In the genomic region with DNA sequence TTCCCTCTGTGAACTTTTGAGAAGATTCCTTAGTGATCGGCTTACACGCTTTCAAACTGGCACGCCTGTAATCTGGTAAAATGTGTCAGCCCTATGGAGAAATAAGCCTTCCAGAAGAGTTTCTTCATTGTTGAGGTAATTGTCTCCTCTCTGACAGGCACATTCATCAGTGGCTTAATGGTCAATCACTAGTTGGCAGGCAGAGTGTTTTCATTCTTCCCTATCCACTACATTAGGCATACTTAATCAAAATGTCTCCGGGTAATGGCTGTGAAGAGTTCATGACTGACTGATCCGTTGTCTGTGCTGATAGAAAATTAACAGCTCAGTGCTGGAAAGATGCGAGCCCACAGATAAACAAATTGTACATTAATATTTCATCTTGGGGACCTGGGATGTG, we compare ENCODE assay signal across 12 cellular contexts.
DNase-seq lines count a peak whose midpoint lies in the region; ATAC-seq, FAIRE-seq and TF ChIP-seq lines count a peak whose summit lies in the region.
"Had no signal": no experiment of that assay in that cellular context is flagged by ENCODE, and none has a peak within 500 bp of the region (broad histone marks: within the 10 kb centered on the region; RNA-seq: fewer than 3 reads in every experiment).

No MANE protein-coding gene starts in this region.

- FAIRE-seq in HTR-8/SVneo (lab: Jason Lieb, UNC) = peak; percentile 59

- DNase-seq in AG20443 (ENCODE audit: low spot score) = peak; percentile 63
- peak; percentile 19 for DNase-seq in HTR-8/SVneo (ENCODE audit: insufficient read length, low spot score)
- peak; percentile 55 for DNase-seq in kidney tubule cell (ENCODE audit: low spot score)
- DNase-seq in cortex of kidney (lab: John Stamatoyannopoulos, UW) = no peak
- no peak for DNase-seq in SW 1271 (lab: John Stamatoyannopoulos, UW)
- DNase-seq: IMR-90, NCI-H226, sigmoid colon, tibial artery had no signal

- ATAC-seq in SK-N-SH treated with all-trans-retinoic acid at 6 μM for 48 hours = no peak
- ATAC-seq in GM19463 (IDR thresholded peaks at IDR 0.05; ENCODE audit: unreplicated experiment) = no peak
- ATAC-seq in HG03280 (IDR thresholded peaks at IDR 0.05; ENCODE audit: unreplicated experiment) = no peak

TF ChIP-seq in SK-N-SH treated with all-trans-retinoic acid at 6 μM for 48 hours, 23 proteins besides CTCF, POLR2A, EP300 and RAD21:
- TF ChIP-seq, protein P1, sequence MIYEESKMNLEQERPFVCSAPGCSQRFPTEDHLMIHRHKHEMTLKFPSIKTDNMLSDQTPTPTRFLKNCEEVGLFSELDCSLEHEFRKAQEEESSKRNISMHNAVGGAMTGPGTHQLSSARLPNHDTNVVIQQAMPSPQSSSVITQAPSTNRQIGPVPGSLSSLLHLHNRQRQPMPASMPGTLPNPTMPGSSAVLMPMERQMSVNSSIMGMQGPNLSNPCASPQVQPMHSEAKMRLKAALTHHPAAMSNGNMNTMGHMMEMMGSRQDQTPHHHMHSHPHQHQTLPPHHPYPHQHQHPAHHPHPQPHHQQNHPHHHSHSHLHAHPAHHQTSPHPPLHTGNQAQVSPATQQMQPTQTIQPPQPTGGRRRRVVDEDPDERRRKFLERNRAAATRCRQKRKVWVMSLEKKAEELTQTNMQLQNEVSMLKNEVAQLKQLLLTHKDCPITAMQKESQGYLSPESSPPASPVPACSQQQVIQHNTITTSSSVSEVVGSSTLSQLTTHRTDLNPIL (CRISPR knock-in tag; IDR thresholded peaks at IDR 0.05; ENCODE audit: low read depth) = peak; percentile 95
- TF ChIP-seq BACH2 (CRISPR knock-in tag; IDR thresholded peaks at IDR 0.05; ENCODE audit: borderline replicate concordance) = no peak
- peak; percentile 30; the same call in 1 of the 2 replicates for TF ChIP-seq TCF4 (CRISPR knock-in tag; IDR thresholded peaks at IDR 0.05; ENCODE audit: borderline replicate concordance)
- TF ChIP-seq SNAI2 (CRISPR knock-in tag; IDR thresholded peaks at IDR 0.05) = peak; percentile 92
- no peak for TF ChIP-seq ZFP30 (CRISPR knock-in tag; IDR thresholded peaks at IDR 0.05)
- peak; percentile 69; the same call in 1 of the 2 replicates for TF ChIP-seq CSDC2 (CRISPR knock-in tag; IDR thresholded peaks at IDR 0.05)
- peak; percentile 48; the same call in 1 of the 2 replicates for TF ChIP-seq ZFP3 (CRISPR knock-in tag; IDR thresholded peaks at IDR 0.05)
- TF ChIP-seq ZC3H10 (CRISPR knock-in tag; IDR thresholded peaks at IDR 0.05) = no peak
- TF ChIP-seq, protein P2, sequence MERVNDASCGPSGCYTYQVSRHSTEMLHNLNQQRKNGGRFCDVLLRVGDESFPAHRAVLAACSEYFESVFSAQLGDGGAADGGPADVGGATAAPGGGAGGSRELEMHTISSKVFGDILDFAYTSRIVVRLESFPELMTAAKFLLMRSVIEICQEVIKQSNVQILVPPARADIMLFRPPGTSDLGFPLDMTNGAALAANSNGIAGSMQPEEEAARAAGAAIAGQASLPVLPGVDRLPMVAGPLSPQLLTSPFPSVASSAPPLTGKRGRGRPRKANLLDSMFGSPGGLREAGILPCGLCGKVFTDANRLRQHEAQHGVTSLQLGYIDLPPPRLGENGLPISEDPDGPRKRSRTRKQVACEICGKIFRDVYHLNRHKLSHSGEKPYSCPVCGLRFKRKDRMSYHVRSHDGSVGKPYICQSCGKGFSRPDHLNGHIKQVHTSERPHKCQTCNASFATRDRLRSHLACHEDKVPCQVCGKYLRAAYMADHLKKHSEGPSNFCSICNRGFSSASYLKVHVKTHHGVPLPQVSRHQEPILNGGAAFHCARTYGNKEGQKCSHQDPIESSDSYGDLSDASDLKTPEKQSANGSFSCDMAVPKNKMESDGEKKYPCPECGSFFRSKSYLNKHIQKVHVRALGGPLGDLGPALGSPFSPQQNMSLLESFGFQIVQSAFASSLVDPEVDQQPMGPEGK (CRISPR knock-in tag; IDR thresholded peaks at IDR 0.05; ENCODE audit: borderline replicate concordance) = 0 out of 2 replicates have a peak, but pooled peaks have one; percentile 48
- TF ChIP-seq GLIS3 (CRISPR knock-in tag; IDR thresholded peaks at IDR 0.05) = peak; percentile 83; the same call in 1 of the 2 replicates
- TF ChIP-seq, protein P3, sequence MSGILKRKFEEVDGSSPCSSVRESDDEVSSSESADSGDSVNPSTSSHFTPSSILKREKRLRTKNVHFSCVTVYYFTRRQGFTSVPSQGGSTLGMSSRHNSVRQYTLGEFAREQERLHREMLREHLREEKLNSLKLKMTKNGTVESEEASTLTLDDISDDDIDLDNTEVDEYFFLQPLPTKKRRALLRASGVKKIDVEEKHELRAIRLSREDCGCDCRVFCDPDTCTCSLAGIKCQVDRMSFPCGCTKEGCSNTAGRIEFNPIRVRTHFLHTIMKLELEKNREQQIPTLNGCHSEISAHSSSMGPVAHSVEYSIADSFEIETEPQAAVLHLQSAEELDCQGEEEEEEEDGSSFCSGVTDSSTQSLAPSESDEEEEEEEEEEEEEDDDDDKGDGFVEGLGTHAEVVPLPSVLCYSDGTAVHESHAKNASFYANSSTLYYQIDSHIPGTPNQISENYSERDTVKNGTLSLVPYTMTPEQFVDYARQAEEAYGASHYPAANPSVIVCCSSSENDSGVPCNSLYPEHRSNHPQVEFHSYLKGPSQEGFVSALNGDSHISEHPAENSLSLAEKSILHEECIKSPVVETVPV (CRISPR knock-in tag; IDR thresholded peaks at IDR 0.05) = 0 out of 2 replicates have a peak, but pooled peaks have one; percentile 39
- TF ChIP-seq, protein P4, sequence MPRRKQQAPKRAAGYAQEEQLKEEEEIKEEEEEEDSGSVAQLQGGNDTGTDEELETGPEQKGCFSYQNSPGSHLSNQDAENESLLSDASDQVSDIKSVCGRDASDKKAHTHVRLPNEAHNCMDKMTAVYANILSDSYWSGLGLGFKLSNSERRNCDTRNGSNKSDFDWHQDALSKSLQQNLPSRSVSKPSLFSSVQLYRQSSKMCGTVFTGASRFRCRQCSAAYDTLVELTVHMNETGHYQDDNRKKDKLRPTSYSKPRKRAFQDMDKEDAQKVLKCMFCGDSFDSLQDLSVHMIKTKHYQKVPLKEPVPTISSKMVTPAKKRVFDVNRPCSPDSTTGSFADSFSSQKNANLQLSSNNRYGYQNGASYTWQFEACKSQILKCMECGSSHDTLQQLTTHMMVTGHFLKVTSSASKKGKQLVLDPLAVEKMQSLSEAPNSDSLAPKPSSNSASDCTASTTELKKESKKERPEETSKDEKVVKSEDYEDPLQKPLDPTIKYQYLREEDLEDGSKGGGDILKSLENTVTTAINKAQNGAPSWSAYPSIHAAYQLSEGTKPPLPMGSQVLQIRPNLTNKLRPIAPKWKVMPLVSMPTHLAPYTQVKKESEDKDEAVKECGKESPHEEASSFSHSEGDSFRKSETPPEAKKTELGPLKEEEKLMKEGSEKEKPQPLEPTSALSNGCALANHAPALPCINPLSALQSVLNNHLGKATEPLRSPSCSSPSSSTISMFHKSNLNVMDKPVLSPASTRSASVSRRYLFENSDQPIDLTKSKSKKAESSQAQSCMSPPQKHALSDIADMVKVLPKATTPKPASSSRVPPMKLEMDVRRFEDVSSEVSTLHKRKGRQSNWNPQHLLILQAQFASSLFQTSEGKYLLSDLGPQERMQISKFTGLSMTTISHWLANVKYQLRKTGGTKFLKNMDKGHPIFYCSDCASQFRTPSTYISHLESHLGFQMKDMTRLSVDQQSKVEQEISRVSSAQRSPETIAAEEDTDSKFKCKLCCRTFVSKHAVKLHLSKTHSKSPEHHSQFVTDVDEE (CRISPR knock-in tag; IDR thresholded peaks at IDR 0.05) = peak; percentile 96
- peak; percentile 68; the same call in 1 of the 2 replicates for TF ChIP-seq ESRRG (CRISPR knock-in tag; IDR thresholded peaks at IDR 0.05)
- peak; percentile 99 for TF ChIP-seq ISL1 (CRISPR knock-in tag; IDR thresholded peaks at IDR 0.05)

Comparison
In these comparisons a context has a peak if more than half of its experiments do, and no peak if none do; other contexts are left out.
1. DNase-seq: peak in AG20443 (single experiment), HTR-8/SVneo (single experiment) and kidney tubule cell (single experiment); none in cortex of kidney (single experiment) and SW 1271 (0 of 2).